Comparison of ENCODE assay signal across 1 cellular context in the genomic region with DNA sequence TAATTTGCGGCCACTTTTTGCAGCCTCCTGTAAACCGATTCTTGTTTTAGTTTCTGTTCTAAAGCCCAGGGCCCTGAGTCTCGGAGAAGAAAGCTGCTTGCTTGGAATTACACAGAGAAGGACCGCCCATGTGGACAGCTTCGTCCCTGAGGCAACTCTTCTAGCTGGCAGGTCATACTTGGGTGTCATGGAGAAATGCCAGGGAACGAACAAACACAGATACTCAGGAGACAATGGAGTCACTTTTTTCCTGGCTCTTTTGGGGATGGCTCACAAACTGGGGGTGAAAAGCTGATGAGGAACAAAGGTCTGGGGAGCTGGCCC.
TF ChIP-seq lines count a peak whose summit lies in the region.

No MANE protein-coding gene starts in this region.

TF ChIP-seq in H1, 55 proteins besides CTCF, POLR2A, EP300 and RAD21:
- TF ChIP-seq, protein P1, sequence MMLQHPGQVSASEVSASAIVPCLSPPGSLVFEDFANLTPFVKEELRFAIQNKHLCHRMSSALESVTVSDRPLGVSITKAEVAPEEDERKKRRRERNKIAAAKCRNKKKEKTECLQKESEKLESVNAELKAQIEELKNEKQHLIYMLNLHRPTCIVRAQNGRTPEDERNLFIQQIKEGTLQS (IDR thresholded peaks at IDR 0.05; ENCODE audit: insufficient read depth, low read depth, low read length) = no peak
- no peak for TF ChIP-seq POU5F1 (IDR thresholded peaks at IDR 0.05; ENCODE audit: low read depth, low read length)
- no peak for TF ChIP-seq NANOG (IDR thresholded peaks at IDR 0.05; ENCODE audit: insufficient read depth, low read depth, low read length, poor library complexity, severe bottlenecking)
- TF ChIP-seq CEBPB (IDR thresholded peaks at IDR 0.05; ENCODE audit: low read depth, low read length) = no peak
- TF ChIP-seq, protein P2, sequence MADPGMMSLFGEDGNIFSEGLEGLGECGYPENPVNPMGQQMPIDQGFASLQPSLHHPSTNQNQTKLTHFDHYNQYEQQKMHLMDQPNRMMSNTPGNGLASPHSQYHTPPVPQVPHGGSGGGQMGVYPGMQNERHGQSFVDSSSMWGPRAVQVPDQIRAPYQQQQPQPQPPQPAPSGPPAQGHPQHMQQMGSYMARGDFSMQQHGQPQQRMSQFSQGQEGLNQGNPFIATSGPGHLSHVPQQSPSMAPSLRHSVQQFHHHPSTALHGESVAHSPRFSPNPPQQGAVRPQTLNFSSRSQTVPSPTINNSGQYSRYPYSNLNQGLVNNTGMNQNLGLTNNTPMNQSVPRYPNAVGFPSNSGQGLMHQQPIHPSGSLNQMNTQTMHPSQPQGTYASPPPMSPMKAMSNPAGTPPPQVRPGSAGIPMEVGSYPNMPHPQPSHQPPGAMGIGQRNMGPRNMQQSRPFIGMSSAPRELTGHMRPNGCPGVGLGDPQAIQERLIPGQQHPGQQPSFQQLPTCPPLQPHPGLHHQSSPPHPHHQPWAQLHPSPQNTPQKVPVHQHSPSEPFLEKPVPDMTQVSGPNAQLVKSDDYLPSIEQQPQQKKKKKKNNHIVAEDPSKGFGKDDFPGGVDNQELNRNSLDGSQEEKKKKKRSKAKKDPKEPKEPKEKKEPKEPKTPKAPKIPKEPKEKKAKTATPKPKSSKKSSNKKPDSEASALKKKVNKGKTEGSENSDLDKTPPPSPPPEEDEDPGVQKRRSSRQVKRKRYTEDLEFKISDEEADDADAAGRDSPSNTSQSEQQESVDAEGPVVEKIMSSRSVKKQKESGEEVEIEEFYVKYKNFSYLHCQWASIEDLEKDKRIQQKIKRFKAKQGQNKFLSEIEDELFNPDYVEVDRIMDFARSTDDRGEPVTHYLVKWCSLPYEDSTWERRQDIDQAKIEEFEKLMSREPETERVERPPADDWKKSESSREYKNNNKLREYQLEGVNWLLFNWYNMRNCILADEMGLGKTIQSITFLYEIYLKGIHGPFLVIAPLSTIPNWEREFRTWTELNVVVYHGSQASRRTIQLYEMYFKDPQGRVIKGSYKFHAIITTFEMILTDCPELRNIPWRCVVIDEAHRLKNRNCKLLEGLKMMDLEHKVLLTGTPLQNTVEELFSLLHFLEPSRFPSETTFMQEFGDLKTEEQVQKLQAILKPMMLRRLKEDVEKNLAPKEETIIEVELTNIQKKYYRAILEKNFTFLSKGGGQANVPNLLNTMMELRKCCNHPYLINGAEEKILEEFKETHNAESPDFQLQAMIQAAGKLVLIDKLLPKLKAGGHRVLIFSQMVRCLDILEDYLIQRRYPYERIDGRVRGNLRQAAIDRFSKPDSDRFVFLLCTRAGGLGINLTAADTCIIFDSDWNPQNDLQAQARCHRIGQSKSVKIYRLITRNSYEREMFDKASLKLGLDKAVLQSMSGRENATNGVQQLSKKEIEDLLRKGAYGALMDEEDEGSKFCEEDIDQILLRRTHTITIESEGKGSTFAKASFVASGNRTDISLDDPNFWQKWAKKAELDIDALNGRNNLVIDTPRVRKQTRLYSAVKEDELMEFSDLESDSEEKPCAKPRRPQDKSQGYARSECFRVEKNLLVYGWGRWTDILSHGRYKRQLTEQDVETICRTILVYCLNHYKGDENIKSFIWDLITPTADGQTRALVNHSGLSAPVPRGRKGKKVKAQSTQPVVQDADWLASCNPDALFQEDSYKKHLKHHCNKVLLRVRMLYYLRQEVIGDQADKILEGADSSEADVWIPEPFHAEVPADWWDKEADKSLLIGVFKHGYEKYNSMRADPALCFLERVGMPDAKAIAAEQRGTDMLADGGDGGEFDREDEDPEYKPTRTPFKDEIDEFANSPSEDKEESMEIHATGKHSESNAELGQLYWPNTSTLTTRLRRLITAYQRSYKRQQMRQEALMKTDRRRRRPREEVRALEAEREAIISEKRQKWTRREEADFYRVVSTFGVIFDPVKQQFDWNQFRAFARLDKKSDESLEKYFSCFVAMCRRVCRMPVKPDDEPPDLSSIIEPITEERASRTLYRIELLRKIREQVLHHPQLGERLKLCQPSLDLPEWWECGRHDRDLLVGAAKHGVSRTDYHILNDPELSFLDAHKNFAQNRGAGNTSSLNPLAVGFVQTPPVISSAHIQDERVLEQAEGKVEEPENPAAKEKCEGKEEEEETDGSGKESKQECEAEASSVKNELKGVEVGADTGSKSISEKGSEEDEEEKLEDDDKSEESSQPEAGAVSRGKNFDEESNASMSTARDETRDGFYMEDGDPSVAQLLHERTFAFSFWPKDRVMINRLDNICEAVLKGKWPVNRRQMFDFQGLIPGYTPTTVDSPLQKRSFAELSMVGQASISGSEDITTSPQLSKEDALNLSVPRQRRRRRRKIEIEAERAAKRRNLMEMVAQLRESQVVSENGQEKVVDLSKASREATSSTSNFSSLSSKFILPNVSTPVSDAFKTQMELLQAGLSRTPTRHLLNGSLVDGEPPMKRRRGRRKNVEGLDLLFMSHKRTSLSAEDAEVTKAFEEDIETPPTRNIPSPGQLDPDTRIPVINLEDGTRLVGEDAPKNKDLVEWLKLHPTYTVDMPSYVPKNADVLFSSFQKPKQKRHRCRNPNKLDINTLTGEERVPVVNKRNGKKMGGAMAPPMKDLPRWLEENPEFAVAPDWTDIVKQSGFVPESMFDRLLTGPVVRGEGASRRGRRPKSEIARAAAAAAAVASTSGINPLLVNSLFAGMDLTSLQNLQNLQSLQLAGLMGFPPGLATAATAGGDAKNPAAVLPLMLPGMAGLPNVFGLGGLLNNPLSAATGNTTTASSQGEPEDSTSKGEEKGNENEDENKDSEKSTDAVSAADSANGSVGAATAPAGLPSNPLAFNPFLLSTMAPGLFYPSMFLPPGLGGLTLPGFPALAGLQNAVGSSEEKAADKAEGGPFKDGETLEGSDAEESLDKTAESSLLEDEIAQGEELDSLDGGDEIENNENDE (IDR thresholded peaks at IDR 0.05; ENCODE audit: insufficient replicate concordance, low read length) = no peak
- TF ChIP-seq CBX8 (IDR thresholded peaks at IDR 0.05; ENCODE audit: borderline replicate concordance, low read depth, low read length) = no peak
- TF ChIP-seq EGR1 (IDR thresholded peaks at IDR 0.05; ENCODE audit: borderline replicate concordance, low read depth, low read length) = no peak
- no peak for TF ChIP-seq CTBP2 (IDR thresholded peaks at IDR 0.05; ENCODE audit: borderline replicate concordance, insufficient read depth, insufficient read length, low read length)
